In the genomic region with DNA sequence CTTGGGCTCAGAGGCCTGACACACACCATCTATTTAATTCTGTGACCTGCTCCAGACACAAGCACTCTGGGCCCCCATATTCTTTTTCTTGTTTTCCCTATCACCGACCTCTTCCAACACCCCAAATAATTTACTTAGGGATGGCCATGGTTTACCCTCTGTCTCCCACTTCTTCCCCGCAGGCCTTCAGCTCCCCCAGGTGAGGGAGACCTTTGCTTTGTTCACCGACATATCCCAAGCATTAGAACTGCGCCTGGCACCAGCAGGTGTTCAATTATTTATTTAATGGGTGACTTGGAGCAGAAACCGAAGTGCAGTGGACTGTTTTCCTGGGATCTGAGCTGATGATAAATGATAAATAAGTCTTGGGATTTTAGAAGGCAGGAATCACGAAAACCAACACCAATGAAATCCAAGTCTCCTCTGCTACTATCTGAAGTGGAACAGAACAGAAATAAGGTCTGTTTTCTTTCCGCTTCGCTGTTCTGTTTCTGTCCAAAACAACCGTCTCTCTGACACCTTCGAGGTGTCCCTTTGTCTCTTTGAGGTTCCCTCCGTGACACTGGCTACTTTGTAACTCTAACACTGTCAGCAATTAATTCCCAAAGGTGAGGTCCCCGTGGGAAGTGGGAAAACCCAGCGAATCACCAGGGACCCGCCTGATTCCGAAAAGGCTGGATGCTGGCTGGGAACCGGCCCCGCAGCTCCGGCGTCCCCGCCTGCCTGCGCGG, we compare ENCODE assay signal across 9 cellular contexts. TPM values are rescaled to one million over a fixed set of nuclear protein-coding genes. Genes with fewer than 3 reads are reported as not detected.
DNase-seq lines count a peak whose midpoint lies in the region; ATAC-seq and TF ChIP-seq lines count a peak whose summit lies in the region.
"Had no signal": no experiment of that assay in that cellular context is flagged by ENCODE, and none has a peak within 500 bp of the region (broad histone marks: within the 10 kb centered on the region; RNA-seq: fewer than 3 reads in every experiment).

No MANE protein-coding gene starts in this region.

- no peak for TF ChIP-seq CTCF in AG09309 (IDR thresholded peaks at IDR 0.05; ENCODE audit: control insufficient read depth, insufficient read depth, low read depth, low read length, missing control alignments)
- no peak for TF ChIP-seq CTCF in endodermal cell (conservative IDR thresholded peaks at IDR 0.05)
- TF ChIP-seq CTCF in neural crest cell (conservative IDR thresholded peaks at IDR 0.05) = no peak

- CTCF ChIA-PET in activated CD4-positive, alpha-beta memory T cell treated with anti-CD3 and anti-CD28 coated beads, Interleukin-2, amount 10 ng/mL, durations not matched to agents 7 days and 5 days (lab: Charles Lee) = no interaction called here

- no peaks in the 10 kb centered on the region for H3K27me3 ChIP-seq in endodermal cell (ENCODE audit: control insufficient read depth, insufficient read depth, low read length, poor library complexity, severe bottlenecking)

- H3K4me1 ChIP-seq in endodermal cell (ENCODE audit: control insufficient read depth, insufficient read depth, low read length) = peaks cover 4% of the 10 kb centered on the region

- peak overlapping the region; percentile 91 for H3K27ac ChIP-seq in endodermal cell (ENCODE audit: low read depth, low read length)

- H3K27ac Mint-ChIP-seq in endodermal cell (peak overlapping the region; percentile 95), neural crest cell (ENCODE audit: unreplicated experiment) (peak overlapping the region; percentile 57)
- H3K27ac Mint-ChIP-seq in activated CD4-positive, alpha-beta memory T cell treated with anti-CD3 and anti-CD28 coated beads, Interleukin-2, amount 10 ng/mL, durations not matched to agents 7 days and 5 days = no peak overlapping the region
- H3K27ac Mint-ChIP-seq: activated naive CD8-positive, alpha-beta T cell had no signal

- H3K9me3 ChIP-seq in endodermal cell (ENCODE audit: control insufficient read depth, low read length) = no peaks in the 10 kb centered on the region

- H3K4me3 Mint-ChIP-seq in endodermal cell = peak overlapping the region; percentile 96
- H3K4me3 Mint-ChIP-seq in neural crest cell = peak overlapping the region; percentile 97
- H3K4me3 Mint-ChIP-seq in activated CD4-positive, alpha-beta memory T cell treated with anti-CD3 and anti-CD28 coated beads, Interleukin-2, amount 10 ng/mL, durations not matched to agents 7 days and 5 days = no peak overlapping the region
- H3K4me3 Mint-ChIP-seq: activated naive CD8-positive, alpha-beta T cell had no signal

- no peaks in the 10 kb centered on the region for H3K36me3 ChIP-seq in endodermal cell (ENCODE audit: control insufficient read depth, insufficient read depth, low read length)

- 29 to 56% methylated on average over 8 to 22 of the region's 22 CpGs for WGBS in endodermal cell (ENCODE audit: insufficient coverage in 1 of 2, insufficient read length in 1 of 2), 2 experiments

- H3K9me3 Mint-ChIP-seq in endodermal cell = no peaks in the 10 kb centered on the region
- H3K9me3 Mint-ChIP-seq in neural crest cell = no peaks in the 10 kb centered on the region
- H3K9me3 Mint-ChIP-seq in activated CD4-positive, alpha-beta memory T cell treated with anti-CD3 and anti-CD28 coated beads, Interleukin-2, amount 10 ng/mL, durations not matched to agents 7 days and 5 days = no peaks in the 10 kb centered on the region

- peak overlapping the region; percentile 86 for H3K9ac ChIP-seq in endodermal cell (ENCODE audit: extremely low read depth, low read length, poor library complexity, severe bottlenecking)

- H3K36me3 Mint-ChIP-seq in endodermal cell (ENCODE audit: low read depth) = no peaks in the 10 kb centered on the region
- no peaks in the 10 kb centered on the region for H3K36me3 Mint-ChIP-seq in neural crest cell (ENCODE audit: low read depth)
- no peaks in the 10 kb centered on the region for H3K36me3 Mint-ChIP-seq in activated CD4-positive, alpha-beta memory T cell treated with anti-CD3 and anti-CD28 coated beads, Interleukin-2, amount 10 ng/mL, durations not matched to agents 7 days and 5 days (ENCODE audit: low read depth)
- H3K36me3 Mint-ChIP-seq: activated naive CD8-positive, alpha-beta T cell had no signal

- DNase-seq in AG09309 (ENCODE audit: low read depth) (no peak), NCI-H2171 (lab: John Stamatoyannopoulos, UW) (peak; percentile 59), endodermal cell (no peak), neural crest cell (ENCODE audit: low read depth, low spot score) (no peak), GM19238 (ENCODE audit: insufficient read length, low spot score) (no peak), NOMO-1 treated with dmso at 0.1 percent for 144 hours (lab: John Stamatoyannopoulos, UW; ENCODE audit: unreplicated experiment) (no peak)
- DNase-seq in activated CD4-positive, alpha-beta memory T cell treated with anti-CD3 and anti-CD28 coated beads, Interleukin-2, amount 10 ng/mL, durations not matched to agents 7 days and 5 days = no peak

- H3K4me1 Mint-ChIP-seq in endodermal cell = peaks cover 30% of the 10 kb centered on the region
- H3K4me1 Mint-ChIP-seq in neural crest cell = peaks cover 29% of the 10 kb centered on the region
- H3K4me1 Mint-ChIP-seq in activated CD4-positive, alpha-beta memory T cell treated with anti-CD3 and anti-CD28 coated beads, Interleukin-2, amount 10 ng/mL, durations not matched to agents 7 days and 5 days = no peaks in the 10 kb centered on the region

- POLR2A ChIA-PET in activated CD4-positive, alpha-beta memory T cell treated with anti-CD3 and anti-CD28 coated beads, Interleukin-2, amount 10 ng/mL, durations not matched to agents 7 days and 5 days (lab: Charles Lee) = no interaction called here

- H3K4me3 ChIP-seq in AG09309 (ENCODE audit: control insufficient read depth, low read depth, low read length) (peak overlapping the region; percentile 85), endodermal cell (ENCODE audit: low read length) (peak overlapping the region; percentile 85)

- H3K27me3 Mint-ChIP-seq in endodermal cell (ENCODE audit: insufficient read depth) (peaks cover 34% of the 10 kb centered on the region), neural crest cell (ENCODE audit: low read depth) (peaks cover 3% of the 10 kb centered on the region)
- H3K27me3 Mint-ChIP-seq in activated CD4-positive, alpha-beta memory T cell treated with anti-CD3 and anti-CD28 coated beads, Interleukin-2, amount 10 ng/mL, durations not matched to agents 7 days and 5 days = peaks cover 40% of the 10 kb centered on the region

- ATAC-seq in HG03097 (IDR thresholded peaks at IDR 0.05; ENCODE audit: low FRiP score, unreplicated experiment) = no peak

RNA-seq across cellular contexts. Expression of a gene that starts 1.1 kb away (rescaled TPM):
- 10 to 100 TPM; 17.0 to 19.6 TPM for total RNA-seq in endodermal cell
- 15.3 TPM for polyA plus RNA-seq in endodermal cell (2013, experiment 1 of 2)
- polyA plus RNA-seq in endodermal cell (2013, experiment 2 of 2) = 15.4 TPM
- 19.9 and 22.1 TPM in 2 replicates for total RNA-seq in neural crest cell
- not detected for total RNA-seq in activated CD4-positive, alpha-beta memory T cell treated with anti-CD3 and anti-CD28 coated beads, Interleukin-2, amount 10 ng/mL, durations not matched to agents 7 days and 5 days

Comparison
In these comparisons a context has a peak if more than half of its experiments do, and no peak if none do; other contexts are left out.
1. RNA of a gene that starts 1.1 kb away (total RNA-seq): 19.9 to 22.1 TPM in neural crest cell and 17.0 to 19.6 TPM in endodermal cell; not detected in activated CD4-positive, alpha-beta memory T cell treated with anti-CD3 and anti-CD28 coated beads, Interleukin-2, amount 10 ng/mL, durations not matched to agents 7 days and 5 days; every median in the first group is over 10 times any median in the second.